Comparison of ENCODE assay signal across 18 cellular contexts in the genomic region with DNA sequence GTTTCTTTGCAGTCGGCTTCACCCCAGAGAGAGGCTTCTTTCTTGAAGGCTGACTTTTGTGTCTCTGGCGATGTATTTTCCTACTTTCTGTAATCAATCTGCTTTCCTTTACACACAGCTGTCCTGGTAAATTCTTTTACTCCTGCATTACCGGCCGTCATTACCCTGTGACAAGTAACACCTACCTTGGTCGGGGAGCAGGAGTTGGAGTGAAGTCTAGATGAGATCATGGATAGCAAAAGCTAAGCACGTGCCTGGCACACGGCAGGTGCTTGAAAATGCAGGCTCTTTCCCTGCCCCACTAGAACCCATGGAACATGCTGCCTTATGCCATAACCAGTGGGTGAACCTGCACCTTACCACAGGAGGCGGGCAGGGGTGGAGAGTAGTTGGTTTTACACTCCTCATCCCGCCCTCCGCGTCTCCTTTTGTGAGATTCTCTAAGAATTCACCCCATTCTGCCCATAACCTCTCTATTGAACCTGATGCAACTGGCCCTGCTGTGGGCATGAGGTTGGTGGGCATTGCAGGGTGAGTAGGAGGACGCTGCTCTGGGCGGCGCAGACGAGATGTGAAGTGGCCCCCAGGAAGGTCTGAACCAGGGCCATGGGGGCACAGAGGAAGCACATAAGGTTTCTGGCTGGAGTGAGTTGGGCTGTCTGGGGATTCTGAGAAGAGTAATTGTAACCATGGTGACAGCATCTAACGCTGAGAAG. TPM values are rescaled to one million over a fixed set of nuclear protein-coding genes. Genes with fewer than 3 reads are reported as not detected.
DNase-seq lines count a peak whose midpoint lies in the region; ATAC-seq and TF ChIP-seq lines count a peak whose summit lies in the region.
"Had no signal": no experiment of that assay in that cellular context is flagged by ENCODE, and none has a peak within 500 bp of the region (broad histone marks: within the 10 kb centered on the region; RNA-seq: fewer than 3 reads in every experiment).

No MANE protein-coding gene starts in this region.

- H3K27ac ChIP-seq in CD8-positive, alpha-beta memory T cell (ENCODE audit: low read depth, low read length): no peak overlapping the region
- H3K27ac ChIP-seq in endodermal cell (ENCODE audit: low read depth, low read length): no peak overlapping the region
- H3K27ac ChIP-seq: dorsolateral prefrontal cortex, esophagus muscularis mucosa, tibial artery had no signal

- H3K4me1 ChIP-seq in CD8-positive, alpha-beta memory T cell (ENCODE audit: insufficient read depth, low read length): peaks cover 42% of the 10 kb centered on the region
- H3K4me1 ChIP-seq in endodermal cell (ENCODE audit: control insufficient read depth, insufficient read depth, low read length): no peaks in the 10 kb centered on the region

- no peak overlapping the region for H3K9ac ChIP-seq in endodermal cell (ENCODE audit: extremely low read depth, low read length, poor library complexity, severe bottlenecking)

- peaks cover 0 to 2% (median 0%) of the 10 kb centered on the region in 5 donors for H3K9me3 Mint-ChIP-seq in CD8-positive, alpha-beta memory T cell
- no peaks in the 10 kb centered on the region for H3K9me3 Mint-ChIP-seq in endodermal cell
- H3K9me3 Mint-ChIP-seq in nephron progenitor cell: no peaks in the 10 kb centered on the region
- H3K9me3 Mint-ChIP-seq: stimulated activated naive B cell treated with anti-CD40 and anti-IgM and Interleukin-4, amounts not matched to agents 10 μg/mL and 1 μg/mL and 100 μg/mL, for 72 hours had no signal

- intact Hi-C loops in Right ventricle myocardium inferior (cut with DNase I): no loop called here

- no peak for DNase-seq in CD8-positive, alpha-beta memory T cell
- DNase-seq in endodermal cell: no peak
- no peak for DNase-seq in nephron progenitor cell
- no peak for DNase-seq in GM10248 (ENCODE audit: extremely low spot score)
- no peak for DNase-seq in Right ventricle myocardium inferior (ENCODE audit: missing footprints)
- DNase-seq: dorsolateral prefrontal cortex; NCI-H1436 treated with DMSO at 0.1 percent for 48 hours; stimulated activated naive B cell treated with anti-CD40 and anti-IgM and Interleukin-4, amounts not matched to agents 10 μg/mL and 1 μg/mL and 100 μg/mL, for 72 hours; tibial artery had no signal

- 85 to 89% methylated on average over 10 to 16 of the region's 16 CpGs for WGBS in endodermal cell (ENCODE audit: insufficient coverage in 1 of 2, insufficient read length in 1 of 2), 2 experiments

- POLR2A ChIA-PET in CD8-positive, alpha-beta memory T cell (lab: Charles Lee): no interaction called here
- POLR2A ChIA-PET in GM10248 (lab: Yijun Ruan, JAX): no interaction called here

- no peak for TF ChIP-seq RAD21 in Ishikawa (IDR thresholded peaks at IDR 0.05; ENCODE audit: low read depth)

- H3K36me3 Mint-ChIP-seq in CD8-positive, alpha-beta memory T cell: no peaks in the 10 kb centered on the region
- H3K36me3 Mint-ChIP-seq in endodermal cell (ENCODE audit: low read depth) (no peaks in the 10 kb centered on the region), nephron progenitor cell (ENCODE audit: low read depth) (no peaks in the 10 kb centered on the region)
- H3K36me3 Mint-ChIP-seq: stimulated activated naive B cell treated with anti-CD40 and anti-IgM and Interleukin-4, amounts not matched to agents 10 μg/mL and 1 μg/mL and 100 μg/mL, for 72 hours had no signal

- TF ChIP-seq CTCF in endodermal cell (conservative IDR thresholded peaks at IDR 0.05) (no peak), nephron progenitor cell (IDR thresholded peaks at IDR 0.05) (no peak), GM10248 (IDR thresholded peaks at IDR 0.05; ENCODE audit: control extremely low read depth, extremely low read depth, low read depth, missing control alignments) (no peak)

- H3K9me3 ChIP-seq in CD8-positive, alpha-beta memory T cell (ENCODE audit: low read length): no peaks in the 10 kb centered on the region
- no peaks in the 10 kb centered on the region for H3K9me3 ChIP-seq in endodermal cell (ENCODE audit: control insufficient read depth, low read length)
- H3K9me3 ChIP-seq: esophagus muscularis mucosa, mucosa of descending colon, tibial artery had no signal

- H3K4me3 ChIP-seq in CD8-positive, alpha-beta memory T cell (ENCODE audit: low read length): no peak overlapping the region
- no peak overlapping the region for H3K4me3 ChIP-seq in endodermal cell (ENCODE audit: low read length)
- H3K4me3 ChIP-seq: dorsolateral prefrontal cortex, esophagus muscularis mucosa, mucosa of descending colon, tibial artery had no signal

- peak overlapping the region in 1 of 8 donors; percentile 31 for H3K27ac Mint-ChIP-seq in CD8-positive, alpha-beta memory T cell
- H3K27ac Mint-ChIP-seq in endodermal cell (peak overlapping the region; percentile 57), nephron progenitor cell (peak overlapping the region; percentile 81)
- H3K27ac Mint-ChIP-seq: stimulated activated naive B cell treated with anti-CD40 and anti-IgM and Interleukin-4, amounts not matched to agents 10 μg/mL and 1 μg/mL and 100 μg/mL, for 72 hours had no signal

- TF ChIP-seq EP300 in Ishikawa (IDR thresholded peaks at IDR 0.05; ENCODE audit: borderline replicate concordance): no peak

- H3K4me3 Mint-ChIP-seq in CD8-positive, alpha-beta memory T cell: peak overlapping the region in 4 of 7 donors; percentile 18 to 78 (median 70)
- no peak overlapping the region for H3K4me3 Mint-ChIP-seq in endodermal cell
- H3K4me3 Mint-ChIP-seq in nephron progenitor cell: peak overlapping the region; percentile 5
- H3K4me3 Mint-ChIP-seq: stimulated activated naive B cell treated with anti-CD40 and anti-IgM and Interleukin-4, amounts not matched to agents 10 μg/mL and 1 μg/mL and 100 μg/mL, for 72 hours had no signal

- peaks cover 26 to 53% (median 29%) of the 10 kb centered on the region in 3 donors for H3K4me1 Mint-ChIP-seq in CD8-positive, alpha-beta memory T cell
- peaks cover 14% of the 10 kb centered on the region for H3K4me1 Mint-ChIP-seq in endodermal cell
- H3K4me1 Mint-ChIP-seq in nephron progenitor cell: peaks cover 77% of the 10 kb centered on the region

- CTCF ChIA-PET in CD8-positive, alpha-beta memory T cell (lab: Charles Lee): interaction anchor here (1.0 kb wide), 1 partner anchor 88 kb away, joined by 3 read pairs; no protein-coding TSS in a partner anchor
- CTCF ChIA-PET in GM10248 (lab: Yijun Ruan, JAX): no interaction called here

- H3K36me3 ChIP-seq in CD8-positive, alpha-beta memory T cell (ENCODE audit: insufficient read depth, low read length): no peaks in the 10 kb centered on the region
- no peaks in the 10 kb centered on the region for H3K36me3 ChIP-seq in endodermal cell (ENCODE audit: control insufficient read depth, insufficient read depth, low read length)
- H3K36me3 ChIP-seq: esophagus muscularis mucosa, tibial artery had no signal

- ATAC-seq in GM21717 (IDR thresholded peaks at IDR 0.05; ENCODE audit: unreplicated experiment): no peak
- no peak for ATAC-seq in Right ventricle myocardium inferior
- ATAC-seq: left lobe of liver; right cardiac atrium; stimulated activated naive B cell treated with anti-CD40 and anti-IgM and Interleukin-4, amounts not matched to agents 10 μg/mL and 1 μg/mL and 100 μg/mL, for 72 hours had no signal

- H3K27me3 Mint-ChIP-seq in CD8-positive, alpha-beta memory T cell: peaks cover 39 to 56% of the 10 kb centered on the region in 2 donors
- no peaks in the 10 kb centered on the region for H3K27me3 Mint-ChIP-seq in endodermal cell (ENCODE audit: insufficient read depth)
- peaks cover 7% of the 10 kb centered on the region for H3K27me3 Mint-ChIP-seq in nephron progenitor cell (ENCODE audit: low read depth, poor library complexity)

- H3K27me3 ChIP-seq in CD8-positive, alpha-beta memory T cell (ENCODE audit: insufficient read depth, low read length, poor library complexity, severe bottlenecking): peaks cover 20% of the 10 kb centered on the region
- H3K27me3 ChIP-seq in endodermal cell (ENCODE audit: control insufficient read depth, insufficient read depth, low read length, poor library complexity, severe bottlenecking): no peaks in the 10 kb centered on the region

TF ChIP-seq in Ishikawa, 13 proteins besides CTCF, POLR2A, EP300 and RAD21:
- TF ChIP-seq NFIC (IDR thresholded peaks at IDR 0.05): no peak
- TF ChIP-seq, protein P1, sequence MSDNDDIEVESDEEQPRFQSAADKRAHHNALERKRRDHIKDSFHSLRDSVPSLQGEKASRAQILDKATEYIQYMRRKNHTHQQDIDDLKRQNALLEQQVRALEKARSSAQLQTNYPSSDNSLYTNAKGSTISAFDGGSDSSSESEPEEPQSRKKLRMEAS (IDR thresholded peaks at IDR 0.05): peak; percentile 87

RNA-seq across cellular contexts. Expression of a gene that starts 8.7 kb away (rescaled TPM):
- total RNA-seq in CD8-positive, alpha-beta memory T cell: not detected
- polyA plus RNA-seq in CD8-positive, alpha-beta memory T cell: not detected
- total RNA-seq in endodermal cell (under 1 TPM in 1 of 2 donors, not detected in 1; 0.13 TPM), Right ventricle myocardium inferior (not detected)
- polyA plus RNA-seq in endodermal cell (2013, experiment 1 of 2): 0.07 TPM
- polyA plus RNA-seq in endodermal cell (2013, experiment 2 of 2): not detected
- total RNA-seq: cardiac septum, left lobe of liver, right cardiac atrium, SK-MEL-5 had no signal
- polyA plus RNA-seq: right cardiac atrium had no signal

RNA-seq across cellular contexts. Expression of a gene that starts 35.3 kb away (rescaled TPM):
- total RNA-seq in CD8-positive, alpha-beta memory T cell: not detected
- polyA plus RNA-seq in CD8-positive, alpha-beta memory T cell: not detected
- under 1 TPM; 0.29 to 0.33 TPM for total RNA-seq in endodermal cell
- 0.61 TPM for polyA plus RNA-seq in endodermal cell (2013, experiment 1 of 2)
- 0.70 TPM for polyA plus RNA-seq in endodermal cell (2013, experiment 2 of 2)
- not detected for total RNA-seq in Right ventricle myocardium inferior
- total RNA-seq: cardiac septum, dorsolateral prefrontal cortex, esophagus muscularis mucosa, left lobe of liver, osteoblast, right cardiac atrium had no signal
- polyA plus RNA-seq: right cardiac atrium had no signal
